In the genomic region with DNA sequence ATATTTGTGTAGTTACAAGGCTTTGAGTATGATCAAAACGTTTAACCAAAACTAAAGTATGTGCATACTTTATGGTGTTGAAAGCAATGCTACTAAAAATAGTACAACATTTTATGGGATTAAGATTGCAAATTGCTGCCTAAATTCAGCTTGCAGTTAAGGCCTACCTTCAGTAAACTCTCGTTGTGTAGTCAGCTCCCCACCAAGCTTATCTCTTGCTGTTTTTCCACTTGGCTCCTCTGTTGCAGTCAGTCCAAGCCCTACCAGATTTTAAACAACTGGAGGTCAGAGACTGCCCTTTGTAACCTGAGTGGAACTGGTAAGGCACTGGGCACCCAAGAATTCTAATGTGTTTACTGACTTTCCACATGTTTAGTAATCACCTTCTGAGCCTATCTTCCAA, we compare ENCODE assay signal across 10 cellular contexts. TPM values are rescaled to one million over a fixed set of nuclear protein-coding genes. Genes with fewer than 3 reads are reported as not detected.
A peak's percentile ranks its signal among the peaks of the same experiment; 100 is the strongest.
DNase-seq lines count a peak whose midpoint lies in the region; ATAC-seq, FAIRE-seq and TF ChIP-seq lines count a peak whose summit lies in the region.
"Had no signal": no experiment of that assay in that cellular context is flagged by ENCODE, and none has a peak within 500 bp of the region (broad histone marks: within the 10 kb centered on the region; RNA-seq: fewer than 3 reads in every experiment).

No MANE protein-coding gene starts in this region.

- H3K4me2 ChIP-seq in H1 (ENCODE audit: insufficient read depth in 1 of 2, low read depth in 2 of 2, low read length in 2 of 2) (peak overlapping the region; percentile 64 to 70), mesenchymal stem cell (ENCODE audit: low read length, poor library complexity, severe bottlenecking) (no peak overlapping the region)

- H2BK20ac ChIP-seq in H1 (ENCODE audit: low read length), result peak overlapping the region; percentile 99

- H4K5ac ChIP-seq in H1 (ENCODE audit: insufficient read length, low read depth, low read length), result peak overlapping the region; percentile 51

- peak; percentile 39 for FAIRE-seq in H1 (lab: Jason Lieb, UNC)
- FAIRE-seq in HTR-8/SVneo (lab: Jason Lieb, UNC), result no peak

- peaks cover 0 to 26% of the 10 kb centered on the region in 2 donors for H3K36me3 Mint-ChIP-seq in activated naive CD4-positive, alpha-beta T cell treated with anti-CD3 and anti-CD28 coated beads, Interleukin-2, amount 50 U/mL, for 72 hours

- intact Hi-C loops in A673 (cut with micrococcal nuclease; ENCODE audit: unreplicated experiment), result no loop called here

- H3K9ac ChIP-seq in H1 (replicated peaks in 1 of 4; ENCODE audit: extremely low read depth in 1 of 4, low read depth in 3 of 4, low read length in 3 of 4) (peak overlapping the region in 1 of 4 experiments; percentile 42; a peak in 2 of 7 replicates), mesenchymal stem cell (ENCODE audit: low read length) (no peak overlapping the region)

- H3K9me3 Mint-ChIP-seq in activated naive CD4-positive, alpha-beta T cell treated with anti-CD3 and anti-CD28 coated beads, Interleukin-2, amount 50 U/mL, for 72 hours, result no peaks in the 10 kb centered on the region
- H3K9me3 Mint-ChIP-seq: activated naive CD8-positive, alpha-beta T cell treated with anti-CD3 and anti-CD28 coated beads, Interleukin-2, amount 10 ng/mL, durations not matched to agents 7 days and 5 days had no signal

- H4K91ac ChIP-seq in H1 (replicated peaks; ENCODE audit: insufficient read length, low read length), result peak overlapping the region; percentile 50
- H4K91ac ChIP-seq in mesenchymal stem cell (ENCODE audit: low read length), result no peak overlapping the region

- H2BK15ac ChIP-seq in H1 (ENCODE audit: low read length) (no peak overlapping the region), mesenchymal stem cell (ENCODE audit: low read depth, poor library complexity, severe bottlenecking) (no peak overlapping the region)

- H3K27ac ChIP-seq in A673 (ENCODE audit: low read depth, low read length, poor library complexity, severe bottlenecking) (peak overlapping the region; percentile 93), H1 (ENCODE audit: low read depth, low read length) (peak overlapping the region; percentile 85), mesenchymal stem cell (ENCODE audit: low read length, poor library complexity, severe bottlenecking) (peak overlapping the region; percentile 61)
- H3K27ac ChIP-seq: C4-2B had no signal

- H3K79me2 ChIP-seq in H1 (ENCODE audit: control insufficient read depth in 1 of 2, insufficient read depth in 2 of 2, low read length in 2 of 2), result peaks cover 4 to 62% of the 10 kb centered on the region in 2 experiments; a peak in 3 of 4 replicates

- H3K56ac ChIP-seq in H1 (replicated peaks; ENCODE audit: insufficient read length, low read depth, low read length), result no peak overlapping the region

- H2BK12ac ChIP-seq in H1 (ENCODE audit: low read depth, low read length), result peak overlapping the region; percentile 97
- peak overlapping the region in 1 of 2 experiments; percentile 82 for H2BK12ac ChIP-seq in mesenchymal stem cell (ENCODE audit: low read length in 2 of 2)

- H4K20me1 ChIP-seq in H1 (replicated peaks in 1 of 2; ENCODE audit: control insufficient read depth in 1 of 2, insufficient read depth in 2 of 2, low read length in 2 of 2), result no peaks in the 10 kb centered on the region

- POLR2A ChIA-PET in A673 (lab: Charles Lee; ENCODE audit: low non-redundant PET) (no interaction called here), H1 (lab: Charles Lee; ENCODE audit: partially characterized antibody) (interaction anchor here (0.9 to 19.7 kb wide), 20 partner anchors 8 to 94 kb away, joined by 3 to 319 read pairs (median 5); partner anchors contain the start of gene AFF1)

- H3K27ac Mint-ChIP-seq in activated naive CD4-positive, alpha-beta T cell treated with anti-CD3 and anti-CD28 coated beads, Interleukin-2, amount 50 U/mL, for 72 hours, result no peak overlapping the region

- DNase-seq in A673 (ENCODE audit: low spot score) (no peak), HuH-7.5 (ENCODE audit: low spot score) (peak; percentile 19), H1 (ENCODE audit: low read depth in 1 of 2, low spot score in 2 of 2) (no peak), mesenchymal stem cell (peak; percentile 56), HTR-8/SVneo (ENCODE audit: insufficient read length, low spot score) (no peak), NCI-H226 (no peak)
- DNase-seq in activated naive CD4-positive, alpha-beta T cell treated with anti-CD3 and anti-CD28 coated beads, Interleukin-2, amount 50 U/mL, for 72 hours (ENCODE audit: low spot score in 2 of 2), result no peak
- DNase-seq: activated naive CD8-positive, alpha-beta T cell treated with anti-CD3 and anti-CD28 coated beads, Interleukin-2, amount 10 ng/mL, durations not matched to agents 7 days and 5 days had no signal

- no peaks in the 10 kb centered on the region for H3K9me3 ChIP-seq in A673 (ENCODE audit: low read depth, low read length, poor library complexity, severe bottlenecking)
- H3K9me3 ChIP-seq in H1 (ENCODE audit: insufficient read depth in 2 of 2, low read depth in 1 of 2, low read length in 1 of 2), result no peaks in the 10 kb centered on the region
- H3K9me3 ChIP-seq in mesenchymal stem cell (ENCODE audit: control insufficient read depth, low read length), result no peaks in the 10 kb centered on the region

- H3K79me1 ChIP-seq in H1 (ENCODE audit: low read depth, low read length) (no peaks in the 10 kb centered on the region; the same call in 1 of the 2 replicates), mesenchymal stem cell (replicated peaks; ENCODE audit: low read length, poor library complexity, severe bottlenecking) (peaks cover 9% of the 10 kb centered on the region)

- TF ChIP-seq RAD21 in H1 (IDR thresholded peaks at IDR 0.05 in 1 of 2, conservative IDR thresholded peaks at IDR 0.05 in 1 of 2; ENCODE audit: low read depth in 2 of 2, low read length in 2 of 2), result no peak

- H2AK5ac ChIP-seq in H1 (ENCODE audit: low read depth, low read length) (peak overlapping the region; percentile 94; the same call in 1 of the 2 replicates), mesenchymal stem cell (ENCODE audit: low read length, severe bottlenecking) (peak overlapping the region; percentile 43)

- no peak for TF ChIP-seq EP300 in H1 (IDR thresholded peaks at IDR 0.05; ENCODE audit: borderline replicate concordance in 1 of 2, low read depth in 2 of 2, low read length in 2 of 2)

- TF ChIP-seq POLR2A in H1 (IDR thresholded peaks at IDR 0.05; ENCODE audit: control extremely low read depth in 1 of 2, low read depth in 2 of 2, low read length in 2 of 2), result no peak

- H3K36me3 ChIP-seq in A673 (ENCODE audit: insufficient read depth, low read length, poor library complexity, severe bottlenecking) (no peaks in the 10 kb centered on the region), H1 (ENCODE audit: control insufficient read depth in 2 of 4, insufficient read depth in 4 of 4, low read length in 3 of 4) (peaks cover 0 to 8% (median 0%) of the 10 kb centered on the region in 4 experiments; a peak in 1 of 8 replicates), mesenchymal stem cell (ENCODE audit: control insufficient read depth in 1 of 2, insufficient read depth in 2 of 2, low read depth in 1 of 2, low read length in 2 of 2) (peaks cover 0 to 3% of the 10 kb centered on the region in 2 experiments)

- H3K4me1 ChIP-seq in A673 (ENCODE audit: insufficient read depth, low read length, poor library complexity, severe bottlenecking) (peaks cover 57% of the 10 kb centered on the region), H1 (replicated peaks in 1 of 4; ENCODE audit: control insufficient read depth in 3 of 4, insufficient read depth in 4 of 4, low read length in 3 of 4) (peaks cover 13 to 41% (median 24%) of the 10 kb centered on the region in 4 experiments; a peak in 6 of 7 replicates), mesenchymal stem cell (ENCODE audit: control insufficient read depth, insufficient read depth, low read depth, low read length) (peaks cover 10% of the 10 kb centered on the region)

- H2BK120ac ChIP-seq in H1 (replicated peaks; ENCODE audit: low read depth, low read length) (peak overlapping the region; percentile 16), mesenchymal stem cell (ENCODE audit: low read depth, low read length) (no peak overlapping the region)

- no TSS peak for BruUV-seq in A673 (replicated peaks; lab: Mats Ljungman, UMichigan)

- H3K23me2 ChIP-seq in H1 (ENCODE audit: low read depth, low read length), result no peaks in the 10 kb centered on the region

- TF ChIP-seq CTCF in A673 (conservative IDR thresholded peaks at IDR 0.05; ENCODE audit: low read depth, low read length) (no peak), H1 (IDR thresholded peaks at IDR 0.05; ENCODE audit: control extremely low read depth in 1 of 3, insufficient read depth in 1 of 3, low read depth in 1 of 3, low read length in 3 of 3) (no peak)

- H3K23ac ChIP-seq in H1 (ENCODE audit: insufficient read length) (no peak overlapping the region), mesenchymal stem cell (ENCODE audit: low read length in 2 of 2) (no peak overlapping the region)

- H3K27me3 ChIP-seq in A673 (replicated peaks; ENCODE audit: insufficient read depth, low read depth, low read length, poor library complexity) (no peaks in the 10 kb centered on the region), H1 (replicated peaks in 1 of 4; ENCODE audit: control insufficient read depth in 3 of 4, extremely low read depth in 1 of 4, insufficient read depth in 3 of 4, low read length in 3 of 4) (no peaks in the 10 kb centered on the region), mesenchymal stem cell (ENCODE audit: control insufficient read depth in 1 of 2, insufficient read depth in 1 of 2, low read length in 2 of 2) (no peaks in the 10 kb centered on the region)

- CTCF ChIA-PET in A673 (lab: Charles Lee) (no interaction called here), H1 (lab: Charles Lee; ENCODE audit: partially characterized antibody) (interaction anchor here (0.6 to 2.4 kb wide), 19 partner anchors 9 to 113 kb away, joined by 3 to 8 read pairs (median 4); partner anchors contain the start of gene AFF1)

- H4K8ac ChIP-seq in H1 (ENCODE audit: extremely low read depth, insufficient read depth, low read length) (no peak overlapping the region), mesenchymal stem cell (ENCODE audit: low read length) (no peak overlapping the region)

- ATAC-seq in activated naive CD4-positive, alpha-beta T cell treated with anti-CD3 and anti-CD28 coated beads, Interleukin-2, amount 50 U/mL, for 72 hours, result no peak
- ATAC-seq in GM19324 (IDR thresholded peaks at IDR 0.05; ENCODE audit: low FRiP score, unreplicated experiment), result no peak

- 22% methylated on average over 2 of the region's 2 CpGs; no CpG with 5 or more reads in 1 of the 2 experiments for WGBS in H1 (ENCODE audit: extremely low coverage in 1 of 2, insufficient coverage in 1 of 2, insufficient read length in 1 of 2, insufficient replicate concordance in 2 of 2, low coverage in 1 of 2, low lambda C conversion rate in 2 of 2, missing lambda C conversion rate in 1 of 2), 2 experiments
- 10% methylated on average over 1 of the region's 2 CpGs for WGBS in mesenchymal stem cell

- peak overlapping the region; percentile 99 for H2BK5ac ChIP-seq in H1 (ENCODE audit: low read depth, low read length)
- no peak overlapping the region for H2BK5ac ChIP-seq in mesenchymal stem cell (ENCODE audit: low read depth, low read length, poor library complexity, severe bottlenecking)

- H3K4ac ChIP-seq in H1 (replicated peaks; ENCODE audit: insufficient read length, low read depth, low read length) (peak overlapping the region; percentile 53), mesenchymal stem cell (ENCODE audit: low read depth in 1 of 2, low read length in 2 of 2) (no peak overlapping the region)

- H3K4me3 ChIP-seq in A673 (ENCODE audit: low read depth, low read length, poor library complexity, severe bottlenecking) (peak overlapping the region; percentile 2), H1 (ENCODE audit: extremely low read depth in 1 of 4, insufficient read depth in 2 of 4, low read depth in 3 of 4, low read length in 4 of 4) (peak overlapping the region in 1 of 4 experiments; percentile 43; a peak in 4 of 8 replicates), mesenchymal stem cell (ENCODE audit: insufficient read depth in 1 of 2, low read depth in 1 of 2, low read length in 2 of 2) (no peak overlapping the region)

- H3K18ac ChIP-seq in H1 (ENCODE audit: extremely low read depth, low read length), result peak overlapping the region; percentile 55
- H3K18ac ChIP-seq in mesenchymal stem cell (ENCODE audit: low read depth in 1 of 2, low read length in 2 of 2), result peak overlapping the region in 1 of 2 experiments; percentile 84

- H3K14ac ChIP-seq in H1 (ENCODE audit: insufficient read length) (no peak overlapping the region), mesenchymal stem cell (ENCODE audit: low read length in 2 of 2) (no peak overlapping the region)

- H2AFZ ChIP-seq in H1 (ENCODE audit: low read length) (no peak overlapping the region), mesenchymal stem cell (ENCODE audit: low read depth, low read length) (no peak overlapping the region)

RNA-seq across cellular contexts. Expression of gene AFF1, which starts 25.7 kb away (rescaled TPM):
- total RNA-seq in A673 (2021), result 60.1 and 65.4 TPM in 2 replicates
- 85.4 and 85.5 TPM in 2 replicates for total RNA-seq in H1 (2021; fragmentation: NEBNext Ultra II Directional; extraction: Animal tissue kit (Norgen Biotek cat#: 25700))
- 14.8 and 24.6 TPM in 2 replicates for polyA plus RNA-seq in H1 (2011; rRNA removed)
- polyA plus RNA-seq in H1 (2011; cell fraction: cytosol; rRNA removed), result 14.7 TPM
- 39.6 TPM for polyA plus RNA-seq in H1 (2011; cell fraction: nucleus; rRNA removed)
- 16.6 to 29.0 TPM (median 21.1 TPM) in 4 replicates for polyA plus RNA-seq in H1 (2012, experiment 1 of 2)
- 1.9 TPM for polyA plus RNA-seq in H1 (2012, experiment 2 of 2)
- polyA plus RNA-seq in H1 (2013, experiment 1 of 2), result 29.1 TPM
- 29.0 TPM for polyA plus RNA-seq in H1 (2013, experiment 2 of 2)
- 104 and 106 TPM in 2 replicates for polyA minus RNA-seq in H1 (2011; rRNA and poly(A)+ RNA removed)
- 44.7 TPM for polyA minus RNA-seq in H1 (2011; cell fraction: cytosol; rRNA and poly(A)+ RNA removed)
- polyA minus RNA-seq in H1 (2011; cell fraction: nucleus; rRNA and poly(A)+ RNA removed), result 152 TPM
- polyA plus RNA-seq in mesenchymal stem cell (2013, experiment 1 of 2), result 20.2 TPM
- 18.9 TPM for polyA plus RNA-seq in mesenchymal stem cell (2013, experiment 2 of 2)
- total RNA-seq in activated naive CD4-positive, alpha-beta T cell treated with anti-CD3 and anti-CD28 coated beads, Interleukin-2, amount 50 U/mL, for 72 hours, result 10 to 100 TPM; 41.5 to 71.7 TPM

Comparison
In these comparisons a context has a peak if more than half of its experiments do, and no peak if none do; other contexts are left out.
1. DNase-seq: peak in HuH-7.5 (single experiment) and mesenchymal stem cell (single experiment); none in A673 (single experiment), H1 (0 of 2), activated naive CD4-positive, alpha-beta T cell treated with anti-CD3 and anti-CD28 coated beads, Interleukin-2, amount 50 U/mL, for 72 hours (0 of 2), HTR-8/SVneo (single experiment) and NCI-H226 (single experiment).
2. Peak in every context shown above with its lines, with median percentiles within 50 percentile points of each other: H3K27ac ChIP-seq.